31 cellular contexts compared by ENCODE assay signal in genomic region chr9:124730772-124731171, GRCh38. TPM values are rescaled to one million over a fixed set of nuclear protein-coding genes. Genes with fewer than 3 reads are reported as not detected.
"Had no signal": no experiment of that assay in that cellular context is flagged by ENCODE, and none has a peak within 500 bp of the region (broad histone marks: within the 10 kb centered on the region; RNA-seq: fewer than 3 reads in every experiment).

No MANE protein-coding gene starts in this region.

- H3K4me3 ChIP-seq: adrenal gland, body of pancreas, esophagus muscularis mucosa, gastrocnemius medialis had no signal

- H3K4me3 Mint-ChIP-seq: activated CD4-positive, alpha-beta memory T cell treated with anti-CD3 and anti-CD28 coated beads for 36 hours; activated CD4-positive, alpha-beta T cell treated with anti-CD3 and anti-CD28 coated beads for 36 hours; activated CD4-positive, alpha-beta T cell treated with anti-CD3 and anti-CD28 coated beads, Interleukin-2, amount 10 ng/mL, durations not matched to agents 24 days and 14 days; activated CD8-positive, alpha-beta memory T cell treated with anti-CD3 and anti-CD28 coated beads, Interleukin-2, amount 10 ng/mL, durations not matched to agents 7 days and 5 days; activated CD8-positive, alpha-beta T cell treated with anti-CD3 and anti-CD28 coated beads, Interleukin-2, amount 10 ng/mL, durations not matched to agents 7 days and 5 days; activated naive CD4-positive, alpha-beta T cell treated with anti-CD3 and anti-CD28 coated beads for 36 hours; activated naive CD4-positive, alpha-beta T cell treated with anti-CD3 and anti-CD28 coated beads, Interleukin-2, amount 50 U/mL, for 24 hours; activated naive CD8-positive, alpha-beta T cell treated with anti-CD3 and anti-CD28 coated beads for 36 hours; activated naive CD8-positive, alpha-beta T cell treated with anti-CD3 and anti-CD28 coated beads, Interleukin-2, amount 50 U/mL, for 24 hours; activated T-helper 1 cell treated with anti-CD3 and anti-CD28 coated beads, Interleukin-12 subunit alpha, Interleukin-12 subunit beta, Interleukin-2, Interleukin-4 antibody, amounts not matched to agents 30 ng/mL and 10 ng/mL and 1 ng/mL, durations not matched to agents 14 hours and 24 hours and 36 hours; effector memory CD8-positive, alpha-beta T cell had no signal

- H3K27ac ChIP-seq: adrenal gland, body of pancreas, esophagus muscularis mucosa, foreskin keratinocyte, gastrocnemius medialis had no signal

- DNase-seq: activated CD4-positive, alpha-beta memory T cell treated with anti-CD3 and anti-CD28 coated beads for 36 hours; activated CD4-positive, alpha-beta T cell treated with anti-CD3 and anti-CD28 coated beads for 36 hours; activated CD4-positive, alpha-beta T cell treated with anti-CD3 and anti-CD28 coated beads, Interleukin-2, amount 10 ng/mL, durations not matched to agents 24 days and 14 days; activated CD4-positive, CD25-positive, alpha-beta regulatory T cell; activated CD4-positive, CD25-positive, alpha-beta regulatory T cell treated with anti-CD3 and anti-CD28 coated beads, Interleukin-2, amount 50 U/mL, for 72 hours; activated CD8-positive, alpha-beta memory T cell treated with anti-CD3 and anti-CD28 coated beads, Interleukin-2, amount 10 ng/mL, durations not matched to agents 7 days and 5 days; activated CD8-positive, alpha-beta memory T cell treated with anti-CD3 and anti-CD28 coated beads, Interleukin-2, amount 50 U/mL, for 4 hours; activated CD8-positive, alpha-beta T cell treated with anti-CD3 and anti-CD28 coated beads, Interleukin-2, amount 10 ng/mL, durations not matched to agents 7 days and 5 days; activated effector memory CD4-positive, alpha-beta T cell treated with anti-CD3 and anti-CD28 coated beads, Interleukin-2, amount 50 U/mL, for 16 hours; activated naive CD4-positive, alpha-beta T cell treated with anti-CD3 and anti-CD28 coated beads for 36 hours; activated naive CD8-positive, alpha-beta T cell treated with anti-CD3 and anti-CD28 coated beads for 36 hours; activated naive CD8-positive, alpha-beta T cell treated with anti-CD3 and anti-CD28 coated beads, Interleukin-2, amount 50 U/mL, for 24 hours; activated T-cell treated with anti-CD3 and anti-CD28 coated beads, Interleukin-2, amount 50 U/mL, for 1 hour; activated T-cell treated with anti-CD3 and anti-CD28 coated beads, Interleukin-2, amount 50 U/mL, for 48 hours; adrenal gland; amygdala; aorta; body of pancreas; caudate nucleus; cortex of kidney; dermis blood vessel endothelial cell; effector CD4-positive, alpha-beta T cell; effector memory CD8-positive, alpha-beta T cell; erythroblast; foreskin keratinocyte; gastrocnemius medialis; T-helper 2 cell had no signal

- H3K36me3 ChIP-seq: adrenal gland, esophagus muscularis mucosa, gastrocnemius medialis had no signal

- H3K27ac Mint-ChIP-seq: activated CD4-positive, alpha-beta memory T cell treated with anti-CD3 and anti-CD28 coated beads for 36 hours; activated CD4-positive, alpha-beta T cell treated with anti-CD3 and anti-CD28 coated beads for 36 hours; activated CD4-positive, alpha-beta T cell treated with anti-CD3 and anti-CD28 coated beads, Interleukin-2, amount 10 ng/mL, durations not matched to agents 24 days and 14 days; activated CD8-positive, alpha-beta memory T cell treated with anti-CD3 and anti-CD28 coated beads, Interleukin-2, amount 10 ng/mL, durations not matched to agents 7 days and 5 days; activated CD8-positive, alpha-beta T cell treated with anti-CD3 and anti-CD28 coated beads, Interleukin-2, amount 10 ng/mL, durations not matched to agents 7 days and 5 days; activated naive CD4-positive, alpha-beta T cell treated with anti-CD3 and anti-CD28 coated beads for 36 hours; activated naive CD4-positive, alpha-beta T cell treated with anti-CD3 and anti-CD28 coated beads, Interleukin-2, amount 50 U/mL, for 24 hours; activated naive CD8-positive, alpha-beta T cell treated with anti-CD3 and anti-CD28 coated beads for 36 hours; activated naive CD8-positive, alpha-beta T cell treated with anti-CD3 and anti-CD28 coated beads, Interleukin-2, amount 50 U/mL, for 24 hours; activated T-helper 1 cell treated with anti-CD3 and anti-CD28 coated beads, Interleukin-12 subunit alpha, Interleukin-12 subunit beta, Interleukin-2, Interleukin-4 antibody, amounts not matched to agents 30 ng/mL and 10 ng/mL and 1 ng/mL, durations not matched to agents 14 hours and 24 hours and 36 hours; activated T-helper 2 cell treated with anti-CD3 and anti-CD28 coated beads, Interferon-gamma antibody, Interleukin-2, Interleukin-4, amounts not matched to agents 10 μg/mL and 5 μg/mL and 100 μg/mL, durations not matched to agents 14 hours and 24 hours and 36 hours; effector memory CD8-positive, alpha-beta T cell had no signal

- ATAC-seq: activated CD4-positive, alpha-beta T cell treated with anti-CD3 and anti-CD28 coated beads for 36 hours; activated CD8-positive, alpha-beta memory T cell treated with anti-CD3 and anti-CD28 coated beads, Interleukin-2, amount 10 ng/mL, durations not matched to agents 7 days and 5 days; activated CD8-positive, alpha-beta T cell treated with anti-CD3 and anti-CD28 coated beads, Interleukin-2, amount 10 ng/mL, durations not matched to agents 7 days and 5 days; activated naive CD8-positive, alpha-beta T cell treated with anti-CD3 and anti-CD28 coated beads, Interleukin-2, amount 50 U/mL, for 24 hours; body of pancreas; effector memory CD8-positive, alpha-beta T cell; foreskin keratinocyte; gastrocnemius medialis had no signal

- H3K9me3 Mint-ChIP-seq: activated CD4-positive, alpha-beta memory T cell treated with anti-CD3 and anti-CD28 coated beads for 36 hours; activated CD4-positive, alpha-beta T cell treated with anti-CD3 and anti-CD28 coated beads, Interleukin-2, amount 10 ng/mL, durations not matched to agents 24 days and 14 days; activated naive CD4-positive, alpha-beta T cell treated with anti-CD3 and anti-CD28 coated beads for 36 hours; activated naive CD4-positive, alpha-beta T cell treated with anti-CD3 and anti-CD28 coated beads, Interleukin-2, amount 50 U/mL, for 24 hours; activated naive CD8-positive, alpha-beta T cell treated with anti-CD3 and anti-CD28 coated beads for 36 hours; activated naive CD8-positive, alpha-beta T cell treated with anti-CD3 and anti-CD28 coated beads, Interleukin-2, amount 50 U/mL, for 24 hours; activated T-helper 1 cell treated with anti-CD3 and anti-CD28 coated beads, Interleukin-12 subunit alpha, Interleukin-12 subunit beta, Interleukin-2, Interleukin-4 antibody, amounts not matched to agents 30 ng/mL and 10 ng/mL and 1 ng/mL, durations not matched to agents 14 hours and 24 hours and 36 hours; activated T-helper 2 cell treated with anti-CD3 and anti-CD28 coated beads, Interferon-gamma antibody, Interleukin-2, Interleukin-4, amounts not matched to agents 10 μg/mL and 5 μg/mL and 100 μg/mL, durations not matched to agents 14 hours and 24 hours and 36 hours; effector memory CD8-positive, alpha-beta T cell had no signal

- H3K36me3 Mint-ChIP-seq: activated CD4-positive, alpha-beta memory T cell treated with anti-CD3 and anti-CD28 coated beads for 36 hours; activated CD8-positive, alpha-beta memory T cell treated with anti-CD3 and anti-CD28 coated beads, Interleukin-2, amount 10 ng/mL, durations not matched to agents 7 days and 5 days; activated naive CD4-positive, alpha-beta T cell treated with anti-CD3 and anti-CD28 coated beads, Interleukin-2, amount 50 U/mL, for 24 hours; activated naive CD8-positive, alpha-beta T cell treated with anti-CD3 and anti-CD28 coated beads for 36 hours had no signal

- H3K9me3 ChIP-seq: adrenal gland, body of pancreas, esophagus muscularis mucosa, gastrocnemius medialis had no signal

- H3K27me3 ChIP-seq: adrenal gland, body of pancreas, esophagus muscularis mucosa, foreskin keratinocyte, gastrocnemius medialis had no signal

- H3K4me1 ChIP-seq: adrenal gland had no signal

RNA-seq across cellular contexts. Expression of gene OLFML2A, which starts 46.2 kb away (rescaled TPM):
- total RNA-seq: activated CD4-positive, alpha-beta memory T cell treated with anti-CD3 and anti-CD28 coated beads for 36 hours; activated CD4-positive, alpha-beta T cell treated with anti-CD3 and anti-CD28 coated beads, Interleukin-2, amount 10 ng/mL, durations not matched to agents 24 days and 14 days; activated CD8-positive, alpha-beta memory T cell treated with anti-CD3 and anti-CD28 coated beads, Interleukin-2, amount 10 ng/mL, durations not matched to agents 7 days and 5 days; activated CD8-positive, alpha-beta T cell treated with anti-CD3 and anti-CD28 coated beads, Interleukin-2, amount 10 ng/mL, durations not matched to agents 7 days and 5 days; activated naive CD4-positive, alpha-beta T cell treated with anti-CD3 and anti-CD28 coated beads for 36 hours; activated naive CD8-positive, alpha-beta T cell treated with anti-CD3 and anti-CD28 coated beads for 36 hours; activated T-helper 1 cell treated with anti-CD3 and anti-CD28 coated beads, Interleukin-12 subunit alpha, Interleukin-12 subunit beta, Interleukin-2, Interleukin-4 antibody, amounts not matched to agents 30 ng/mL and 10 ng/mL and 1 ng/mL, durations not matched to agents 14 hours and 24 hours and 36 hours; activated T-helper 2 cell treated with anti-CD3 and anti-CD28 coated beads, Interferon-gamma antibody, Interleukin-2, Interleukin-4, amounts not matched to agents 10 μg/mL and 5 μg/mL and 100 μg/mL, durations not matched to agents 14 hours and 24 hours and 36 hours had no signal
